Comparison of ENCODE assay signal across 1 cellular context in the genomic region with DNA sequence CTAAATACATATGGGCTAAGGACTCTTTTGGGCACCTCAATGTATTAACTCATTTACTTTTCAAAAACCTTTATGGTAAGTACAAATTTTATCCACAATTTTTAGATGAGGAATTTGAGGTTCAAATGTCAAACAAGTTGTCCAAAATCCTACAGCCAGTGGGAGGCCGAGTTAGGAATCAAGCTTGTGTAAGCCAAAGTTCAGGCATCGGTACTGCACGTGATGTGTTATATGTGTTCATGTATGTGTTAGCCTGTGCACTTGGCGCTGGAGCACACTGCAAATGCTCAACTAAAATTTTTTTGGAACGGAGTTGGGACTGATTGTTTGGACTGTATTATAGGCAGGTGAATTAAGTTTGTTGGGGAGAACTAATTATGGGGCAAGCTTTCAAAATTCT.
A peak's percentile ranks its signal among the peaks of the same experiment; 100 is the strongest.
TF ChIP-seq lines count a peak whose summit lies in the region.

No MANE protein-coding gene starts in this region.

TF ChIP-seq in HepG2, 621 proteins besides CTCF, POLR2A, EP300 and RAD21 (continued from another document and continues in another):
- TF ChIP-seq ZNF383 (CRISPR knock-in tag; IDR thresholded peaks at IDR 0.05; ENCODE audit: borderline replicate concordance) (no peak), SIN3A (IDR thresholded peaks at IDR 0.05; ENCODE audit: borderline replicate concordance, low read depth, low read length) (no peak), ZMYM3 (CRISPR knock-in tag; IDR thresholded peaks at IDR 0.05) (no peak), ZNF160 (CRISPR knock-in tag; IDR thresholded peaks at IDR 0.05) (no peak), NONO (IDR thresholded peaks at IDR 0.05) (no peak), NONO (CRISPR knock-in tag; conservative IDR thresholded peaks at IDR 0.05) (peak; percentile 12; the same call in 1 of the 2 replicates), GPN1 (CRISPR knock-in tag; IDR thresholded peaks at IDR 0.05; ENCODE audit: borderline replicate concordance) (no peak), MEIS1 (CRISPR knock-in tag; IDR thresholded peaks at IDR 0.05; ENCODE audit: borderline replicate concordance) (no peak), GZF1 (CRISPR knock-in tag; IDR thresholded peaks at IDR 0.05) (no peak), ZNF780A (CRISPR knock-in tag; IDR thresholded peaks at IDR 0.05) (no peak), HNF4A (CRISPR knock-in tag; IDR thresholded peaks at IDR 0.05) (no peak), ATRX (CRISPR knock-in tag; IDR thresholded peaks at IDR 0.05; ENCODE audit: borderline replicate concordance) (no peak), ZKSCAN8 (CRISPR knock-in tag; IDR thresholded peaks at IDR 0.05; ENCODE audit: borderline replicate concordance) (no peak), TFAP4 (IDR thresholded peaks at IDR 0.05; ENCODE audit: borderline replicate concordance, low read depth) (no peak), ZNF720 (CRISPR knock-in tag; IDR thresholded peaks at IDR 0.05) (no peak), MLLT10 (CRISPR knock-in tag; IDR thresholded peaks at IDR 0.05) (no peak), GMEB2 (CRISPR knock-in tag; IDR thresholded peaks at IDR 0.05; ENCODE audit: low read depth) (no peak), ZFAT (CRISPR knock-in tag; conservative IDR thresholded peaks at IDR 0.05) (no peak), KLF9 (CRISPR knock-in tag; IDR thresholded peaks at IDR 0.05; ENCODE audit: low read depth) (0 out of 2 replicates have a peak, but pooled peaks have one; percentile 0), SKI (IDR thresholded peaks at IDR 0.05; ENCODE audit: partially characterized antibody) (no peak), U2AF1 (optimal IDR thresholded peaks at IDR 0.05; ENCODE audit: low read depth, low read length) (no peak), HDAC2 (CRISPR knock-in tag; IDR thresholded peaks at IDR 0.05) (no peak), ZNF788 (CRISPR knock-in tag; IDR thresholded peaks at IDR 0.05; ENCODE audit: borderline replicate concordance) (no peak), SKIL (CRISPR knock-in tag; IDR thresholded peaks at IDR 0.05; ENCODE audit: borderline replicate concordance) (0 out of 2 replicates have a peak, but pooled peaks have one; percentile 4), DPF2 (CRISPR knock-in tag; IDR thresholded peaks at IDR 0.05; ENCODE audit: borderline replicate concordance, low read depth) (no peak), SNRNP70 (IDR thresholded peaks at IDR 0.05; ENCODE audit: low read depth, low read length) (no peak), CREB1 (IDR thresholded peaks at IDR 0.05) (no peak), CREB1 (CRISPR knock-in tag; IDR thresholded peaks at IDR 0.05) (0 out of 2 replicates have a peak, but pooled peaks have one; percentile 11), HNRNPK (IDR thresholded peaks at IDR 0.05; ENCODE audit: low read depth, low read length, poor library complexity, severe bottlenecking) (no peak), SALL2 (CRISPR knock-in tag; IDR thresholded peaks at IDR 0.05) (no peak), ZKSCAN5 (CRISPR knock-in tag; IDR thresholded peaks at IDR 0.05) (no peak)
- TF ChIP-seq, protein P1, sequence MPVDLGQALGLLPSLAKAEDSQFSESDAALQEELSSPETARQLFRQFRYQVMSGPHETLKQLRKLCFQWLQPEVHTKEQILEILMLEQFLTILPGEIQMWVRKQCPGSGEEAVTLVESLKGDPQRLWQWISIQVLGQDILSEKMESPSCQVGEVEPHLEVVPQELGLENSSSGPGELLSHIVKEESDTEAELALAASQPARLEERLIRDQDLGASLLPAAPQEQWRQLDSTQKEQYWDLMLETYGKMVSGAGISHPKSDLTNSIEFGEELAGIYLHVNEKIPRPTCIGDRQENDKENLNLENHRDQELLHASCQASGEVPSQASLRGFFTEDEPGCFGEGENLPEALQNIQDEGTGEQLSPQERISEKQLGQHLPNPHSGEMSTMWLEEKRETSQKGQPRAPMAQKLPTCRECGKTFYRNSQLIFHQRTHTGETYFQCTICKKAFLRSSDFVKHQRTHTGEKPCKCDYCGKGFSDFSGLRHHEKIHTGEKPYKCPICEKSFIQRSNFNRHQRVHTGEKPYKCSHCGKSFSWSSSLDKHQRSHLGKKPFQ (CRISPR knock-in tag; IDR thresholded peaks at IDR 0.05; ENCODE audit: insufficient replicate concordance), result no peak
- TF ChIP-seq, protein P2, sequence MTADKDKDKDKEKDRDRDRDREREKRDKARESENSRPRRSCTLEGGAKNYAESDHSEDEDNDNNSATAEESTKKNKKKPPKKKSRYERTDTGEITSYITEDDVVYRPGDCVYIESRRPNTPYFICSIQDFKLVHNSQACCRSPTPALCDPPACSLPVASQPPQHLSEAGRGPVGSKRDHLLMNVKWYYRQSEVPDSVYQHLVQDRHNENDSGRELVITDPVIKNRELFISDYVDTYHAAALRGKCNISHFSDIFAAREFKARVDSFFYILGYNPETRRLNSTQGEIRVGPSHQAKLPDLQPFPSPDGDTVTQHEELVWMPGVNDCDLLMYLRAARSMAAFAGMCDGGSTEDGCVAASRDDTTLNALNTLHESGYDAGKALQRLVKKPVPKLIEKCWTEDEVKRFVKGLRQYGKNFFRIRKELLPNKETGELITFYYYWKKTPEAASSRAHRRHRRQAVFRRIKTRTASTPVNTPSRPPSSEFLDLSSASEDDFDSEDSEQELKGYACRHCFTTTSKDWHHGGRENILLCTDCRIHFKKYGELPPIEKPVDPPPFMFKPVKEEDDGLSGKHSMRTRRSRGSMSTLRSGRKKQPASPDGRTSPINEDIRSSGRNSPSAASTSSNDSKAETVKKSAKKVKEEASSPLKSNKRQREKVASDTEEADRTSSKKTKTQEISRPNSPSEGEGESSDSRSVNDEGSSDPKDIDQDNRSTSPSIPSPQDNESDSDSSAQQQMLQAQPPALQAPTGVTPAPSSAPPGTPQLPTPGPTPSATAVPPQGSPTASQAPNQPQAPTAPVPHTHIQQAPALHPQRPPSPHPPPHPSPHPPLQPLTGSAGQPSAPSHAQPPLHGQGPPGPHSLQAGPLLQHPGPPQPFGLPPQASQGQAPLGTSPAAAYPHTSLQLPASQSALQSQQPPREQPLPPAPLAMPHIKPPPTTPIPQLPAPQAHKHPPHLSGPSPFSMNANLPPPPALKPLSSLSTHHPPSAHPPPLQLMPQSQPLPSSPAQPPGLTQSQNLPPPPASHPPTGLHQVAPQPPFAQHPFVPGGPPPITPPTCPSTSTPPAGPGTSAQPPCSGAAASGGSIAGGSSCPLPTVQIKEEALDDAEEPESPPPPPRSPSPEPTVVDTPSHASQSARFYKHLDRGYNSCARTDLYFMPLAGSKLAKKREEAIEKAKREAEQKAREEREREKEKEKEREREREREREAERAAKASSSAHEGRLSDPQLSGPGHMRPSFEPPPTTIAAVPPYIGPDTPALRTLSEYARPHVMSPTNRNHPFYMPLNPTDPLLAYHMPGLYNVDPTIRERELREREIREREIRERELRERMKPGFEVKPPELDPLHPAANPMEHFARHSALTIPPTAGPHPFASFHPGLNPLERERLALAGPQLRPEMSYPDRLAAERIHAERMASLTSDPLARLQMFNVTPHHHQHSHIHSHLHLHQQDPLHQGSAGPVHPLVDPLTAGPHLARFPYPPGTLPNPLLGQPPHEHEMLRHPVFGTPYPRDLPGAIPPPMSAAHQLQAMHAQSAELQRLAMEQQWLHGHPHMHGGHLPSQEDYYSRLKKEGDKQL (CRISPR knock-in tag; IDR thresholded peaks at IDR 0.05; ENCODE audit: low read depth), result no peak
- TF ChIP-seq, protein P3, sequence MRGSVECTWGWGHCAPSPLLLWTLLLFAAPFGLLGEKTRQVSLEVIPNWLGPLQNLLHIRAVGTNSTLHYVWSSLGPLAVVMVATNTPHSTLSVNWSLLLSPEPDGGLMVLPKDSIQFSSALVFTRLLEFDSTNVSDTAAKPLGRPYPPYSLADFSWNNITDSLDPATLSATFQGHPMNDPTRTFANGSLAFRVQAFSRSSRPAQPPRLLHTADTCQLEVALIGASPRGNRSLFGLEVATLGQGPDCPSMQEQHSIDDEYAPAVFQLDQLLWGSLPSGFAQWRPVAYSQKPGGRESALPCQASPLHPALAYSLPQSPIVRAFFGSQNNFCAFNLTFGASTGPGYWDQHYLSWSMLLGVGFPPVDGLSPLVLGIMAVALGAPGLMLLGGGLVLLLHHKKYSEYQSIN (CRISPR knock-in tag; IDR thresholded peaks at IDR 0.05; ENCODE audit: borderline replicate concordance), result no peak
- TF ChIP-seq, protein P4, sequence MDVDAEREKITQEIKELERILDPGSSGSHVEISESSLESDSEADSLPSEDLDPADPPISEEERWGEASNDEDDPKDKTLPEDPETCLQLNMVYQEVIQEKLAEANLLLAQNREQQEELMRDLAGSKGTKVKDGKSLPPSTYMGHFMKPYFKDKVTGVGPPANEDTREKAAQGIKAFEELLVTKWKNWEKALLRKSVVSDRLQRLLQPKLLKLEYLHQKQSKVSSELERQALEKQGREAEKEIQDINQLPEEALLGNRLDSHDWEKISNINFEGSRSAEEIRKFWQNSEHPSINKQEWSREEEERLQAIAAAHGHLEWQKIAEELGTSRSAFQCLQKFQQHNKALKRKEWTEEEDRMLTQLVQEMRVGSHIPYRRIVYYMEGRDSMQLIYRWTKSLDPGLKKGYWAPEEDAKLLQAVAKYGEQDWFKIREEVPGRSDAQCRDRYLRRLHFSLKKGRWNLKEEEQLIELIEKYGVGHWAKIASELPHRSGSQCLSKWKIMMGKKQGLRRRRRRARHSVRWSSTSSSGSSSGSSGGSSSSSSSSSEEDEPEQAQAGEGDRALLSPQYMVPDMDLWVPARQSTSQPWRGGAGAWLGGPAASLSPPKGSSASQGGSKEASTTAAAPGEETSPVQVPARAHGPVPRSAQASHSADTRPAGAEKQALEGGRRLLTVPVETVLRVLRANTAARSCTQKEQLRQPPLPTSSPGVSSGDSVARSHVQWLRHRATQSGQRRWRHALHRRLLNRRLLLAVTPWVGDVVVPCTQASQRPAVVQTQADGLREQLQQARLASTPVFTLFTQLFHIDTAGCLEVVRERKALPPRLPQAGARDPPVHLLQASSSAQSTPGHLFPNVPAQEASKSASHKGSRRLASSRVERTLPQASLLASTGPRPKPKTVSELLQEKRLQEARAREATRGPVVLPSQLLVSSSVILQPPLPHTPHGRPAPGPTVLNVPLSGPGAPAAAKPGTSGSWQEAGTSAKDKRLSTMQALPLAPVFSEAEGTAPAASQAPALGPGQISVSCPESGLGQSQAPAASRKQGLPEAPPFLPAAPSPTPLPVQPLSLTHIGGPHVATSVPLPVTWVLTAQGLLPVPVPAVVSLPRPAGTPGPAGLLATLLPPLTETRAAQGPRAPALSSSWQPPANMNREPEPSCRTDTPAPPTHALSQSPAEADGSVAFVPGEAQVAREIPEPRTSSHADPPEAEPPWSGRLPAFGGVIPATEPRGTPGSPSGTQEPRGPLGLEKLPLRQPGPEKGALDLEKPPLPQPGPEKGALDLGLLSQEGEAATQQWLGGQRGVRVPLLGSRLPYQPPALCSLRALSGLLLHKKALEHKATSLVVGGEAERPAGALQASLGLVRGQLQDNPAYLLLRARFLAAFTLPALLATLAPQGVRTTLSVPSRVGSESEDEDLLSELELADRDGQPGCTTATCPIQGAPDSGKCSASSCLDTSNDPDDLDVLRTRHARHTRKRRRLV (CRISPR knock-in tag; IDR thresholded peaks at IDR 0.05), result no peak
- TF ChIP-seq, protein P5, sequence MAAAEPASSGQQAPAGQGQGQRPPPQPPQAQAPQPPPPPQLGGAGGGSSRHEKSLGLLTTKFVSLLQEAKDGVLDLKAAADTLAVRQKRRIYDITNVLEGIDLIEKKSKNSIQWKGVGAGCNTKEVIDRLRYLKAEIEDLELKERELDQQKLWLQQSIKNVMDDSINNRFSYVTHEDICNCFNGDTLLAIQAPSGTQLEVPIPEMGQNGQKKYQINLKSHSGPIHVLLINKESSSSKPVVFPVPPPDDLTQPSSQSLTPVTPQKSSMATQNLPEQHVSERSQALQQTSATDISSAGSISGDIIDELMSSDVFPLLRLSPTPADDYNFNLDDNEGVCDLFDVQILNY (CRISPR knock-in tag; conservative IDR thresholded peaks at IDR 0.05), result no peak
- TF ChIP-seq, protein P6, sequence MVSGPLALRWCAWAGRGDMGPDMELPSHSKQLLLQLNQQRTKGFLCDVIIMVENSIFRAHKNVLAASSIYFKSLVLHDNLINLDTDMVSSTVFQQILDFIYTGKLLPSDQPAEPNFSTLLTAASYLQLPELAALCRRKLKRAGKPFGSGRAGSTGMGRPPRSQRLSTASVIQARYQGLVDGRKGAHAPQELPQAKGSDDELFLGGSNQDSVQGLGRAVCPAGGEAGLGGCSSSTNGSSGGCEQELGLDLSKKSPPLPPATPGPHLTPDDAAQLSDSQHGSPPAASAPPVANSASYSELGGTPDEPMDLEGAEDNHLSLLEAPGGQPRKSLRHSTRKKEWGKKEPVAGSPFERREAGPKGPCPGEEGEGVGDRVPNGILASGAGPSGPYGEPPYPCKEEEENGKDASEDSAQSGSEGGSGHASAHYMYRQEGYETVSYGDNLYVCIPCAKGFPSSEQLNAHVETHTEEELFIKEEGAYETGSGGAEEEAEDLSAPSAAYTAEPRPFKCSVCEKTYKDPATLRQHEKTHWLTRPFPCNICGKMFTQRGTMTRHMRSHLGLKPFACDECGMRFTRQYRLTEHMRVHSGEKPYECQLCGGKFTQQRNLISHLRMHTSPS (CRISPR knock-in tag; IDR thresholded peaks at IDR 0.05; ENCODE audit: low read depth), result no peak
